ENCODE assay signal across 16 cellular contexts in genomic region chr7:114150704-114151103, GRCh38.
"Had no signal": no experiment of that assay in that cellular context is flagged by ENCODE, and none has a peak within 500 bp of the region (broad histone marks: within the 10 kb centered on the region; RNA-seq: fewer than 3 reads in every experiment).

No MANE protein-coding gene starts in this region.

- H3K4me1 ChIP-seq: foreskin keratinocyte, upper lobe of left lung, vagina had no signal

- H3K4me3 ChIP-seq: hepatocyte, pancreas, thyroid gland, upper lobe of left lung, vagina had no signal

- H3K9me3 ChIP-seq: pancreas, thyroid gland, upper lobe of left lung, vagina had no signal

- DNase-seq: endodermal cell; erythroblast; foreskin keratinocyte; head of caudate nucleus; mesendoderm; naive B cell; occipital lobe; pancreas; right cardiac atrium; small intestine; stimulated activated CD4-positive, alpha-beta T cell treated with anti-CD3 and anti-CD28 coated beads, Interleukin-12 subunit alpha, Interleukin-12 subunit beta, amount 100 ng/mL, for 4 hours; stimulated activated naive CD4-positive, alpha-beta T cell treated with Interleukin-2 at 50 U/mL for 16 hours; thyroid gland; upper lobe of left lung had no signal

- H3K36me3 ChIP-seq: pancreas, thyroid gland, upper lobe of left lung, vagina had no signal

- H3K27me3 ChIP-seq: foreskin keratinocyte, hepatocyte, pancreas, thyroid gland, upper lobe of left lung, vagina had no signal
